ENCODE assay signal across 16 cellular contexts in the genomic region with DNA sequence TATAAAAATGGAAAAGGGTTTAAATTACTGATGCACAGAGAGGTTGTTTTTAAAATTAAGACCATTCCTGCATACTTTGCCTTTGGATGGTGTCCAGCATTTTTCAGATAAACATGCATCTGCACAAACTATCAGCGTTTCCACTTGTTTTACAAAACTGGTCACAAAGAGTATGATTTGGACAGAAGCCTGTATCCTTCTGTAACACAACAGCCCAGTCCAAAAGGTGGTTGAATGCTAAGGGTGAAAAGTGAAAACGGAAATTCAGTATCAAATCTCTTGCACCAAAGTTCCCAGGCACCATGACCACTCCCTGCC. TPM values are rescaled to one million over a fixed set of nuclear protein-coding genes. Genes with fewer than 3 reads are reported as not detected.
DNase-seq lines count a peak whose midpoint lies in the region; TF ChIP-seq lines count a peak whose summit lies in the region.
"Had no signal": no experiment of that assay in that cellular context is flagged by ENCODE, and none has a peak within 500 bp of the region (broad histone marks: within the 10 kb centered on the region; RNA-seq: fewer than 3 reads in every experiment).

No MANE protein-coding gene starts in this region.

- no peaks in the 10 kb centered on the region for H3K27me3 Mint-ChIP-seq in activated naive CD4-positive, alpha-beta T cell treated with anti-CD3 and anti-CD28 coated beads, Interleukin-2, amount 50 U/mL, for 24 hours

- H3K9me3 ChIP-seq in right atrium auricular region (no peaks in the 10 kb centered on the region), vagina (no peaks in the 10 kb centered on the region), testis (no peaks in the 10 kb centered on the region)
- H3K9me3 ChIP-seq: esophagus squamous epithelium had no signal

- TF ChIP-seq CTCF in choroid plexus epithelial cell (conservative IDR thresholded peaks at IDR 0.05; ENCODE audit: low read depth, low read length) (no peak), right atrium auricular region (IDR thresholded peaks at IDR 0.05) (no peak), vagina (IDR thresholded peaks at IDR 0.05) (no peak), testis (IDR thresholded peaks at IDR 0.05) (no peak)

- H3K36me3 ChIP-seq in right atrium auricular region (no peaks in the 10 kb centered on the region), vagina (no peaks in the 10 kb centered on the region), testis (ENCODE audit: low read depth, missing control alignments) (no peaks in the 10 kb centered on the region)

- H3K27ac Mint-ChIP-seq in activated naive CD4-positive, alpha-beta T cell treated with anti-CD3 and anti-CD28 coated beads, Interleukin-2, amount 50 U/mL, for 24 hours: peak overlapping the region; percentile 88
- H3K27ac Mint-ChIP-seq: progenitor cell of endocrine pancreas had no signal

- peak overlapping the region; percentile 19 to 45 for H3K27ac ChIP-seq in right atrium auricular region
- H3K27ac ChIP-seq in vagina: peak overlapping the region; percentile 34
- H3K27ac ChIP-seq in caudate nucleus (ENCODE audit: low read depth, low read length): no peak overlapping the region
- H3K27ac ChIP-seq in testis: peak overlapping the region in 1 of 2 donors; percentile 41
- H3K27ac ChIP-seq: HL-60 had no signal

- no peaks in the 10 kb centered on the region for H3K27me3 ChIP-seq in right atrium auricular region
- no peaks in the 10 kb centered on the region for H3K27me3 ChIP-seq in vagina
- no peaks in the 10 kb centered on the region for H3K27me3 ChIP-seq in testis
- H3K27me3 ChIP-seq: esophagus squamous epithelium had no signal

- H3K9me3 Mint-ChIP-seq in activated naive CD4-positive, alpha-beta T cell treated with anti-CD3 and anti-CD28 coated beads, Interleukin-2, amount 50 U/mL, for 24 hours: no peaks in the 10 kb centered on the region
- H3K9me3 Mint-ChIP-seq: naive B cell had no signal

- peaks cover 99% of the 10 kb centered on the region for H3K4me1 Mint-ChIP-seq in activated naive CD4-positive, alpha-beta T cell treated with anti-CD3 and anti-CD28 coated beads, Interleukin-2, amount 50 U/mL, for 24 hours

- no peak for DNase-seq in activated naive CD4-positive, alpha-beta T cell treated with Interleukin-2 at 50 U/mL for 16 hours
- DNase-seq in choroid plexus epithelial cell (ENCODE audit: low read depth) (peak; percentile 67), right atrium auricular region (ENCODE audit: low spot score) (no peak), vagina (ENCODE audit: extremely low spot score in 2 of 2) (no peak), caudate nucleus (lab: John Stamatoyannopoulos, UW) (no peak), testis (no peak)
- DNase-seq in stimulated activated CD4-positive, alpha-beta T cell treated with anti-CD3 and anti-CD28 coated beads, Interleukin-12 subunit alpha, Interleukin-12 subunit beta, amount 100 ng/mL, for 4 hours: no peak
- DNase-seq: activated CD4-positive, alpha-beta T cell treated with anti-CD3 and anti-CD28 coated beads, Interleukin-2, amount 50 U/mL, for 48 hours; esophagus squamous epithelium; naive B cell; NCI-H2081 treated with DMSO at 0.1 percent for 48 hours; NCI-H524 treated with DMSO at 0.1 percent for 48 hours; OCI-M1 had no signal

- intact Hi-C loops in vagina (cut with DNase I) (no loop called here), testis (cut with DNase I; ENCODE audit: low total_unique reads) (no loop called here)

- H3K4me1 ChIP-seq in right atrium auricular region: peaks cover 0 to 44% of the 10 kb centered on the region in 2 donors
- peaks cover 34% of the 10 kb centered on the region for H3K4me1 ChIP-seq in vagina
- no peaks in the 10 kb centered on the region for H3K4me1 ChIP-seq in testis

- no peak for TF ChIP-seq POLR2A in vagina (IDR thresholded peaks at IDR 0.05)
- TF ChIP-seq POLR2A in testis (IDR thresholded peaks at IDR 0.05): no peak

- peaks cover 4% of the 10 kb centered on the region for H3K36me3 Mint-ChIP-seq in activated naive CD4-positive, alpha-beta T cell treated with anti-CD3 and anti-CD28 coated beads, Interleukin-2, amount 50 U/mL, for 24 hours

- H3K4me3 ChIP-seq in choroid plexus epithelial cell (ENCODE audit: low read depth, low read length) (no peak overlapping the region), right atrium auricular region (no peak overlapping the region), vagina (no peak overlapping the region), testis (no peak overlapping the region)
- H3K4me3 ChIP-seq: esophagus squamous epithelium had no signal

- peak overlapping the region; percentile 53 for H3K4me3 Mint-ChIP-seq in activated naive CD4-positive, alpha-beta T cell treated with anti-CD3 and anti-CD28 coated beads, Interleukin-2, amount 50 U/mL, for 24 hours
- H3K4me3 Mint-ChIP-seq: naive B cell had no signal

- 28 to 35% methylated on average over 2 of the region's 2 CpGs for WGBS in testis, 2 donors

RNA-seq across cellular contexts. Expression of a gene that starts 21.7 kb away (rescaled TPM):
- 10 to 100 TPM; 79.6 to 80.5 TPM for total RNA-seq in right atrium auricular region
- total RNA-seq in vagina: 88.4 TPM
- 10 to 100 TPM; 63.4 to 74.9 TPM for total RNA-seq in testis
- polyA plus RNA-seq in testis (ENCODE audit: insufficient read depth, low read depth, low replicate concordance): 48.0 TPM
